Comparison of ENCODE assay signal across 17 cellular contexts in the genomic region with DNA sequence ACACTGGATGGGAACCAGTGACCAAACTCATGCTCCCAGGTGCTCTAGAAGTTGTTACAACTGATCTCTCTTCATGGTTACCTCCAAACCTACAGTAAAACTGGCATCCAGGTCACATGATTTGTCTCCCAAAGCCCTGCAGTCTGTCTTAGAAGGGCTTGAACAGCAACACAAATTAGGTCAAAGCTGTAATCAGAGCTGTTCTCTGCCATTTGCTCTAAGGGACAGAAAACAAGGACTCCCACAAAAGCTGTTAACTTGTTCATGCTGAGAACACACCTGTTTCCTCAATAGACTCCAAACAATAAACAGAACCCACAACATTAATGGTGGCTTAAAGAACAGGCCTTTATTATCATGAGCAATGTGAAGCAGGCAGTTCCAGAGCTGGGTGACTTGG. TPM values are rescaled to one million over a fixed set of nuclear protein-coding genes. Genes with fewer than 3 reads are reported as not detected.
DNase-seq lines count a peak whose midpoint lies in the region; ATAC-seq, FAIRE-seq and TF ChIP-seq lines count a peak whose summit lies in the region.
"Had no signal": no experiment of that assay in that cellular context is flagged by ENCODE, and none has a peak within 500 bp of the region (broad histone marks: within the 10 kb centered on the region; RNA-seq: fewer than 3 reads in every experiment).

No MANE protein-coding gene starts in this region.

- CTCF ChIA-PET in H1 (lab: Charles Lee; ENCODE audit: partially characterized antibody): interaction anchor here (0.9 to 1.4 kb wide), 3 partner anchors 38 to 72 kb away, joined by 3 read pairs; a partner anchor contains a TSS

- H3K9me3 ChIP-seq in H1 (ENCODE audit: insufficient read depth in 2 of 2, low read depth in 1 of 2, low read length in 1 of 2) (peaks cover 7 to 9% of the 10 kb centered on the region in 2 experiments; a peak in 3 of 4 replicates), transverse colon (peaks cover 49 to 68% of the 10 kb centered on the region in 2 donors)

- no peak overlapping the region for H3K4me3 Mint-ChIP-seq in progenitor cell of endocrine pancreas (ENCODE audit: low read depth)

- H3K14ac ChIP-seq in H1 (ENCODE audit: insufficient read length): no peak overlapping the region

- H3K4me1 ChIP-seq in H1 (replicated peaks in 1 of 4; ENCODE audit: control insufficient read depth in 3 of 4, insufficient read depth in 4 of 4, low read length in 3 of 4) (peaks cover 0 to 8% (median 5%) of the 10 kb centered on the region in 4 experiments; a peak in 4 of 7 replicates), transverse colon (no peaks in the 10 kb centered on the region)

- peaks cover 52% of the 10 kb centered on the region for H3K9me3 Mint-ChIP-seq in progenitor cell of endocrine pancreas (ENCODE audit: low read depth)

- H3K36me3 ChIP-seq in H1 (ENCODE audit: control insufficient read depth in 2 of 4, insufficient read depth in 4 of 4, low read length in 3 of 4) (peaks cover 11 to 32% (median 25%) of the 10 kb centered on the region in 4 experiments; a peak in 7 of 8 replicates), transverse colon (peaks cover 0 to 41% (median 17%) of the 10 kb centered on the region in 4 donors)

- no peak for FAIRE-seq in H1 (lab: Jason Lieb, UNC)

- peak overlapping the region; percentile 23 to 39; a peak in 1 of 4 replicates for H3K4me2 ChIP-seq in H1 (ENCODE audit: insufficient read depth in 1 of 2, low read depth in 2 of 2, low read length in 2 of 2)

- H3K23ac ChIP-seq in H1 (ENCODE audit: insufficient read length): no peak overlapping the region

- H3K9ac ChIP-seq in H1 (replicated peaks in 1 of 4; ENCODE audit: extremely low read depth in 1 of 4, low read depth in 3 of 4, low read length in 3 of 4): no peak overlapping the region

- H3K4me1 Mint-ChIP-seq in progenitor cell of endocrine pancreas (ENCODE audit: low read depth): no peaks in the 10 kb centered on the region

- H3K4ac ChIP-seq in H1 (replicated peaks; ENCODE audit: insufficient read length, low read depth, low read length): no peak overlapping the region

- peaks cover 0 to 7% of the 10 kb centered on the region in 2 experiments for H4K20me1 ChIP-seq in H1 (replicated peaks in 1 of 2; ENCODE audit: control insufficient read depth in 1 of 2, insufficient read depth in 2 of 2, low read length in 2 of 2)

- no peaks in the 10 kb centered on the region for H3K27me3 Mint-ChIP-seq in progenitor cell of endocrine pancreas

- no peak overlapping the region for H3K18ac ChIP-seq in H1 (ENCODE audit: extremely low read depth, low read length)

- no peak overlapping the region for H2AFZ ChIP-seq in H1 (ENCODE audit: low read length)

- no peaks in the 10 kb centered on the region for H3K79me1 ChIP-seq in H1 (ENCODE audit: low read depth, low read length)

- no peaks in the 10 kb centered on the region for H3K79me2 ChIP-seq in H1 (ENCODE audit: control insufficient read depth in 1 of 2, insufficient read depth in 2 of 2, low read length in 2 of 2)

- no peak overlapping the region for H3K27ac Mint-ChIP-seq in progenitor cell of endocrine pancreas

- peak; percentile 48 for DNase-seq in COR-L47 (lab: John Stamatoyannopoulos, UW)
- DNase-seq in DMS 273 treated with DMSO at 0.1 percent for 48 hours (lab: John Stamatoyannopoulos, UW): peak; percentile 59
- DNase-seq in NCI-H2171 (lab: John Stamatoyannopoulos, UW): peak; percentile 14
- peak in 1 of 2 experiments; percentile 14 for DNase-seq in H1 (ENCODE audit: low read depth in 1 of 2, low spot score in 2 of 2)
- DNase-seq in progenitor cell of endocrine pancreas (ENCODE audit: low spot score, unreplicated experiment): no peak
- no peak for DNase-seq in transverse colon
- DNase-seq: DMS79; KG1; NCI-H1436; NCI-H2029 treated with DMSO at 0.1 percent for 48 hours; NCI-H510A; NK-92 treated with Interleukin-12 subunit alpha and Interleukin-12 subunit beta, amount 100 ng/mL, for 24 hours; SHP77 had no signal

- H4K91ac ChIP-seq in H1 (replicated peaks; ENCODE audit: insufficient read length, low read length): no peak overlapping the region

- H2BK5ac ChIP-seq in H1 (ENCODE audit: low read depth, low read length): no peak overlapping the region

- H2BK12ac ChIP-seq in H1 (ENCODE audit: low read depth, low read length): no peak overlapping the region

- no peak for TF ChIP-seq EP300 in H1 (IDR thresholded peaks at IDR 0.05; ENCODE audit: borderline replicate concordance in 1 of 2, low read depth in 2 of 2, low read length in 2 of 2)
- no peak for TF ChIP-seq EP300 in transverse colon (IDR thresholded peaks at IDR 0.05; ENCODE audit: low read depth)

- ATAC-seq in HG03469 (IDR thresholded peaks at IDR 0.05; ENCODE audit: unreplicated experiment) (no peak), GM18909 (IDR thresholded peaks at IDR 0.05; ENCODE audit: poor library complexity, unreplicated experiment) (no peak)
- ATAC-seq: SK-N-SH treated with all-trans-retinoic acid at 6 μM for 48 hours had no signal

- H4K5ac ChIP-seq in H1 (ENCODE audit: insufficient read length, low read depth, low read length): no peak overlapping the region

- intact Hi-C loops in transverse colon (cut with DNase I; ENCODE audit: low total_unique reads): no loop called here

- no peak overlapping the region for H3K56ac ChIP-seq in H1 (replicated peaks; ENCODE audit: insufficient read length, low read depth, low read length)

- in situ Hi-C loops in transverse colon (cut with MboI; ENCODE audit: low pct_ligation_motif_present in 1 of 4, low pct_unique_long_range_greater_than_20kb in 1 of 4, low sequenced_read_pairs in 3 of 4): no loop called here

- 0 out of 7 replicates have a peak, but pooled peaks cover 0 to 2% (median 0%) of the 10 kb centered on the region in 4 experiments for H3K27me3 ChIP-seq in H1 (replicated peaks in 1 of 4; ENCODE audit: control insufficient read depth in 3 of 4, extremely low read depth in 1 of 4, insufficient read depth in 3 of 4, low read length in 3 of 4)
- no peaks in the 10 kb centered on the region for H3K27me3 ChIP-seq in transverse colon

- H2BK15ac ChIP-seq in H1 (ENCODE audit: low read length): no peak overlapping the region

- no peak overlapping the region for H2BK120ac ChIP-seq in H1 (replicated peaks; ENCODE audit: low read depth, low read length)

- peaks cover 73% of the 10 kb centered on the region for H3K36me3 Mint-ChIP-seq in progenitor cell of endocrine pancreas (ENCODE audit: insufficient read depth)

- no peaks in the 10 kb centered on the region for H3K23me2 ChIP-seq in H1 (ENCODE audit: low read depth, low read length)

- TF ChIP-seq CTCF in H1 (IDR thresholded peaks at IDR 0.05; ENCODE audit: control extremely low read depth in 1 of 3, insufficient read depth in 1 of 3, low read depth in 1 of 3, low read length in 3 of 3) (no peak), progenitor cell of endocrine pancreas (IDR thresholded peaks at IDR 0.05; ENCODE audit: unreplicated experiment) (no peak), transverse colon (IDR thresholded peaks at IDR 0.05) (no peak)

- no peak overlapping the region for H3K4me3 ChIP-seq in H1 (ENCODE audit: extremely low read depth in 1 of 4, insufficient read depth in 2 of 4, low read depth in 3 of 4, low read length in 4 of 4)
- no peak overlapping the region for H3K4me3 ChIP-seq in transverse colon

- no peak overlapping the region for H3K27ac ChIP-seq in H1 (ENCODE audit: low read depth, low read length)
- no peak overlapping the region for H3K27ac ChIP-seq in transverse colon

- H4K8ac ChIP-seq in H1 (ENCODE audit: extremely low read depth, insufficient read depth, low read length): no peak overlapping the region

- no peak for TF ChIP-seq POLR2A in H1 (IDR thresholded peaks at IDR 0.05; ENCODE audit: control extremely low read depth in 1 of 2, low read depth in 2 of 2, low read length in 2 of 2)
- no peak for TF ChIP-seq POLR2A in transverse colon (IDR thresholded peaks at IDR 0.05)

- H2AK5ac ChIP-seq in H1 (ENCODE audit: low read depth, low read length): no peak overlapping the region

- TF ChIP-seq RAD21 in H1 (IDR thresholded peaks at IDR 0.05 in 1 of 2, conservative IDR thresholded peaks at IDR 0.05 in 1 of 2; ENCODE audit: low read depth in 2 of 2, low read length in 2 of 2): no peak

- POLR2A ChIA-PET in H1 (lab: Charles Lee; ENCODE audit: partially characterized antibody): interaction anchor here (1.1 to 5.4 kb wide), 3 partner anchors 11 to 37 kb away, joined by 3 to 43 read pairs (median 5); a partner anchor contains a TSS

- H2BK20ac ChIP-seq in H1 (ENCODE audit: low read length): no peak overlapping the region

RNA-seq across cellular contexts. Expression of a gene that starts 8.0 kb away (rescaled TPM):
- 6.6 and 7.2 TPM in 2 replicates for total RNA-seq in H1 (2021; fragmentation: NEBNext Ultra II Directional; extraction: Animal tissue kit (Norgen Biotek cat#: 25700))
- 5.3 and 7.0 TPM in 2 replicates for polyA plus RNA-seq in H1 (2011; rRNA removed)
- 4.8 TPM for polyA plus RNA-seq in H1 (2011; cell fraction: cytosol; rRNA removed)
- polyA plus RNA-seq in H1 (2011; cell fraction: nucleus; rRNA removed): 4.2 TPM
- polyA plus RNA-seq in H1 (2012, experiment 1 of 2): 6.2 to 8.4 TPM (median 7.0 TPM) in 4 replicates
- polyA plus RNA-seq in H1 (2012, experiment 2 of 2): 1.7 TPM
- 2.8 TPM for polyA plus RNA-seq in H1 (2013, experiment 1 of 2)
- 2.4 TPM for polyA plus RNA-seq in H1 (2013, experiment 2 of 2)
- 11.5 and 13.3 TPM in 2 replicates for polyA minus RNA-seq in H1 (2011; rRNA and poly(A)+ RNA removed)
- 4.0 TPM for polyA minus RNA-seq in H1 (2011; cell fraction: cytosol; rRNA and poly(A)+ RNA removed)
- 8.9 TPM for polyA minus RNA-seq in H1 (2011; cell fraction: nucleus; rRNA and poly(A)+ RNA removed)
- 11.7 and 15.4 TPM in 2 replicates for total RNA-seq in progenitor cell of endocrine pancreas
- total RNA-seq in transverse colon: 1 to 10 TPM in 3 of 4 donors, under 1 TPM in 1; 0.60 to 7.5 (median 4.7) TPM

RNA-seq across cellular contexts. Expression of a gene that starts 10.4 kb away (rescaled TPM):
- total RNA-seq in H1 (2021; fragmentation: NEBNext Ultra II Directional; extraction: Animal tissue kit (Norgen Biotek cat#: 25700)): 9.5 and 11.6 TPM in 2 replicates
- polyA plus RNA-seq in H1 (2011; rRNA removed): 4.8 and 5.3 TPM in 2 replicates
- 7.5 TPM for polyA plus RNA-seq in H1 (2011; cell fraction: cytosol; rRNA removed)
- polyA plus RNA-seq in H1 (2011; cell fraction: nucleus; rRNA removed): 12.7 TPM
- 6.7 to 10.3 TPM (median 8.3 TPM) in 4 replicates for polyA plus RNA-seq in H1 (2012, experiment 1 of 2)
- 0.91 TPM for polyA plus RNA-seq in H1 (2012, experiment 2 of 2)
- 5.9 TPM for polyA plus RNA-seq in H1 (2013, experiment 1 of 2)
- polyA plus RNA-seq in H1 (2013, experiment 2 of 2): 5.0 TPM
- polyA minus RNA-seq in H1 (2011; rRNA and poly(A)+ RNA removed): 15.7 and 18.1 TPM in 2 replicates
- polyA minus RNA-seq in H1 (2011; cell fraction: cytosol; rRNA and poly(A)+ RNA removed): 10.6 TPM
- polyA minus RNA-seq in H1 (2011; cell fraction: nucleus; rRNA and poly(A)+ RNA removed): 22.7 TPM
- 39.0 and 43.3 TPM in 2 replicates for total RNA-seq in progenitor cell of endocrine pancreas
- 1 to 10 TPM; 1.1 to 2.2 (median 1.8) TPM for total RNA-seq in transverse colon
- total RNA-seq: OCI-LY7 had no signal

RNA-seq across cellular contexts. Expression of a gene that starts 27.2 kb away (rescaled TPM):
- 17.3 and 20.5 TPM in 2 replicates for total RNA-seq in H1 (2021; fragmentation: NEBNext Ultra II Directional; extraction: Animal tissue kit (Norgen Biotek cat#: 25700))
- 7.8 and 10.6 TPM in 2 replicates for polyA plus RNA-seq in H1 (2011; rRNA removed)
- 14.3 TPM for polyA plus RNA-seq in H1 (2011; cell fraction: cytosol; rRNA removed)
- polyA plus RNA-seq in H1 (2011; cell fraction: nucleus; rRNA removed): 30.1 TPM
- polyA plus RNA-seq in H1 (2012, experiment 1 of 2): 9.5 to 13.9 TPM (median 10.6 TPM) in 4 replicates
- 1.2 TPM for polyA plus RNA-seq in H1 (2012, experiment 2 of 2)
- 9.8 TPM for polyA plus RNA-seq in H1 (2013, experiment 1 of 2)
- 9.1 TPM for polyA plus RNA-seq in H1 (2013, experiment 2 of 2)
- polyA minus RNA-seq in H1 (2011; rRNA and poly(A)+ RNA removed): 11.5 and 18.1 TPM in 2 replicates
- polyA minus RNA-seq in H1 (2011; cell fraction: cytosol; rRNA and poly(A)+ RNA removed): 17.5 TPM
- 58.1 TPM for polyA minus RNA-seq in H1 (2011; cell fraction: nucleus; rRNA and poly(A)+ RNA removed)
- total RNA-seq in progenitor cell of endocrine pancreas (32.8 and 35.3 TPM in 2 replicates), transverse colon (100 to 1,000 TPM in 1 of 4 donors, 10 to 100 TPM in 3; 15.0 to 120 (median 16.7) TPM)

RNA-seq across cellular contexts. Expression of a gene that starts 37.6 kb away (rescaled TPM):
- 30.0 and 33.0 TPM in 2 replicates for total RNA-seq in H1 (2021; fragmentation: NEBNext Ultra II Directional; extraction: Animal tissue kit (Norgen Biotek cat#: 25700))
- polyA plus RNA-seq in H1 (2011; rRNA removed): 14.6 and 19.2 TPM in 2 replicates
- 27.0 TPM for polyA plus RNA-seq in H1 (2011; cell fraction: cytosol; rRNA removed)
- polyA plus RNA-seq in H1 (2011; cell fraction: nucleus; rRNA removed): 14.2 TPM
- 13.7 to 17.0 TPM (median 15.6 TPM) in 4 replicates for polyA plus RNA-seq in H1 (2012, experiment 1 of 2)
- polyA plus RNA-seq in H1 (2012, experiment 2 of 2): 1.7 TPM
- 12.9 TPM for polyA plus RNA-seq in H1 (2013, experiment 1 of 2)
- 12.8 TPM for polyA plus RNA-seq in H1 (2013, experiment 2 of 2)
- polyA minus RNA-seq in H1 (2011; rRNA and poly(A)+ RNA removed): 44.0 and 60.2 TPM in 2 replicates
- 35.6 TPM for polyA minus RNA-seq in H1 (2011; cell fraction: cytosol; rRNA and poly(A)+ RNA removed)
- polyA minus RNA-seq in H1 (2011; cell fraction: nucleus; rRNA and poly(A)+ RNA removed): 32.7 TPM
- total RNA-seq in progenitor cell of endocrine pancreas (10.9 and 13.6 TPM in 2 replicates), transverse colon (10 to 100 TPM in 1 of 4 donors, 1 to 10 TPM in 3; 3.0 to 10.8 (median 7.4) TPM)

RNA-seq across cellular contexts. Expression of a gene that starts 50.1 kb away (rescaled TPM):
- 14.5 and 15.5 TPM in 2 replicates for total RNA-seq in H1 (2021; fragmentation: NEBNext Ultra II Directional; extraction: Animal tissue kit (Norgen Biotek cat#: 25700))
- polyA plus RNA-seq in H1 (2011; rRNA removed): 5.7 and 8.1 TPM in 2 replicates
- 7.7 TPM for polyA plus RNA-seq in H1 (2011; cell fraction: cytosol; rRNA removed)
- polyA plus RNA-seq in H1 (2011; cell fraction: nucleus; rRNA removed): 5.6 TPM
- 7.2 to 10.2 TPM (median 9.1 TPM) in 4 replicates for polyA plus RNA-seq in H1 (2012, experiment 1 of 2)
- 1.5 TPM for polyA plus RNA-seq in H1 (2012, experiment 2 of 2)
- 7.5 TPM for polyA plus RNA-seq in H1 (2013, experiment 1 of 2)
- 7.1 TPM for polyA plus RNA-seq in H1 (2013, experiment 2 of 2)
- polyA minus RNA-seq in H1 (2011; rRNA and poly(A)+ RNA removed): 13.2 and 15.4 TPM in 2 replicates
- 27.8 TPM for polyA minus RNA-seq in H1 (2011; cell fraction: cytosol; rRNA and poly(A)+ RNA removed)
- 26.7 TPM for polyA minus RNA-seq in H1 (2011; cell fraction: nucleus; rRNA and poly(A)+ RNA removed)
- total RNA-seq in progenitor cell of endocrine pancreas (33.1 and 33.2 TPM in 2 replicates), transverse colon (10 to 100 TPM; 20.8 to 79.2 (median 27.3) TPM)

Comparison
In these comparisons a context has a peak if more than half of its experiments do, and no peak if none do; other contexts are left out.
1. DNase-seq: peak in COR-L47 (single experiment), DMS 273 treated with DMSO at 0.1 percent for 48 hours (single experiment) and NCI-H2171 (single experiment); none in progenitor cell of endocrine pancreas (single experiment) and transverse colon (single experiment).